ENCODE assay signal across 36 cellular contexts in the genomic region with DNA sequence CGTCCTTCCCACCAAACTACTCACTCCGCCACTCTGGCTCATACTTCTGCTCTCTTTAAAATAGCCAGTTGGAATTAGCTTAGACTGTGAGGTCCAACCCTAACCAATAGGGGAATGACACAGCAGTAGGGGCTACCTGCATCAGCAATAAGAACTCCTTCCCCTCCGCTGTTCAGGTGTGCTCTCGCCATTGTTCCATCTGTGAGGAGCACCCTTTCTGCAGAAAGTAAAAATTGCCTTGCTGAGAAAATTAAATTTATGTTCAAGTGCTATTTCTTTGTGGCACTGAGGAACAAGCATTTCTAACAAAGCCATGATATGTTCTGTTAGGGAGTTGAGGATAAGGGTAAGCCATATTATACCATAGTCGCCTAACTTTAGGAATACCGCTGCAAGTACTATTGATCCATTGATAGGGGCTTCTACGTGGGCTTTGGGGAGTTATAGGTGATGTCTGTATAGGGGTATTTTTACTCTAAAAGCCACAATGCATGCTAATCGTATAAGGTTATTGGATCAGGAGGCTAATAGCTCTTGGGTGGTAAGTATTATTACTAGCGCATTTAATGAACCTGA.
"Had no signal": no experiment of that assay in that cellular context is flagged by ENCODE, and none has a peak within 500 bp of the region (broad histone marks: within the 10 kb centered on the region; RNA-seq: fewer than 3 reads in every experiment).

No MANE protein-coding gene starts in this region.

- H3K27me3 Mint-ChIP-seq: activated B cell treated with CpG ODN at 0.5 μM for 24 hours; activated CD4-positive, alpha-beta memory T cell treated with anti-CD3 and anti-CD28 coated beads for 36 hours; activated CD4-positive, alpha-beta T cell treated with anti-CD3 and anti-CD28 coated beads, Interleukin-2, amount 10 ng/mL, durations not matched to agents 24 days and 14 days; activated CD8-positive, alpha-beta T cell treated with anti-CD3 and anti-CD28 coated beads for 36 hours; activated naive CD8-positive, alpha-beta T cell treated with anti-CD3 and anti-CD28 coated beads for 36 hours; activated T-helper 17 cell treated with anti-CD3 and anti-CD28 coated beads, Interleukin-2, amount 50 U/mL, for 72 hours had no signal

- H3K4me1 ChIP-seq: adrenal gland, body of pancreas, breast epithelium had no signal

- FAIRE-seq: astrocyte, TTC549 had no signal

- H3K9me3 ChIP-seq: adrenal gland had no signal

- H3K27ac Mint-ChIP-seq: activated B cell treated with CpG ODN at 0.5 μM for 24 hours; activated CD4-positive, alpha-beta memory T cell treated with anti-CD3 and anti-CD28 coated beads for 36 hours; activated CD4-positive, alpha-beta T cell treated with anti-CD3 and anti-CD28 coated beads, Interleukin-2, amount 10 ng/mL, durations not matched to agents 24 days and 14 days; activated CD8-positive, alpha-beta T cell treated with anti-CD3 and anti-CD28 coated beads for 36 hours; activated naive CD4-positive, alpha-beta T cell treated with anti-CD3 and anti-CD28 coated beads for 36 hours; activated naive CD4-positive, alpha-beta T cell treated with anti-CD3 and anti-CD28 coated beads, Interleukin-2, amount 50 U/mL, for 72 hours; activated naive CD8-positive, alpha-beta T cell treated with anti-CD3 and anti-CD28 coated beads for 36 hours; activated T-cell treated with anti-CD3 and anti-CD28 coated beads, Interleukin-2, amount 50 U/mL, for 72 hours; activated T-helper 1 cell treated with anti-CD3 and anti-CD28 coated beads, Interleukin-12 subunit alpha, Interleukin-12 subunit beta, Interleukin-2, Interleukin-4 antibody, amounts not matched to agents 30 ng/mL and 10 ng/mL and 1 ng/mL, durations not matched to agents 14 hours and 24 hours and 36 hours; activated T-helper 17 cell treated with anti-CD3 and anti-CD28 coated beads, Interleukin-2, amount 50 U/mL, for 72 hours; T-helper 1 cell treated with Interleukin-12 subunit alpha and Interleukin-12 subunit beta and Interleukin-4 antibody, amounts not matched to agents 30 μg/mL and 1 μg/mL, for 36 hours; T-helper 2 cell treated with Interferon-gamma antibody and Interleukin-4, amounts not matched to agents 5 μg/mL and 100 μg/mL, for 36 hours had no signal

- H3K4me3 ChIP-seq: adrenal gland, body of pancreas, breast epithelium had no signal

- ATAC-seq: activated CD8-positive, alpha-beta T cell treated with anti-CD3 and anti-CD28 coated beads for 36 hours; activated naive CD4-positive, alpha-beta T cell treated with anti-CD3 and anti-CD28 coated beads, Interleukin-2, amount 50 U/mL, for 72 hours; activated T-cell treated with anti-CD3 and anti-CD28 coated beads, Interleukin-2, amount 50 U/mL, for 4 hours; activated T-cell treated with anti-CD3 and anti-CD28 coated beads, Interleukin-2, amount 50 U/mL, for 72 hours; activated T-helper 17 cell treated with anti-CD3 and anti-CD28 coated beads, Interleukin-2, amount 50 U/mL, for 72 hours; body of pancreas had no signal

- H3K27ac ChIP-seq: adrenal gland, body of pancreas, brain microvascular endothelial cell, breast epithelium, VCaP had no signal

- H3K27me3 ChIP-seq: adrenal gland, body of pancreas, brain microvascular endothelial cell, breast epithelium had no signal

- DNase-seq: activated B cell treated with CpG ODN at 0.5 μM for 24 hours; activated CD4-positive, alpha-beta memory T cell treated with anti-CD3 and anti-CD28 coated beads for 36 hours; activated CD4-positive, alpha-beta T cell treated with anti-CD3 and anti-CD28 coated beads for 4 hours; activated CD4-positive, alpha-beta T cell treated with anti-CD3 and anti-CD28 coated beads, Interleukin-2, amount 10 ng/mL, durations not matched to agents 24 days and 14 days; activated CD4-positive, alpha-beta T cell treated with anti-CD3 and anti-CD28 coated beads, Interleukin-2, amount 50 U/mL, for 1 hour; activated CD4-positive, alpha-beta T cell treated with anti-CD3 and anti-CD28 coated beads, Interleukin-2, amount 50 U/mL, for 4 hours; activated CD4-positive, CD25-positive, alpha-beta regulatory T cell treated with anti-CD3 and anti-CD28 coated beads, Interleukin-2, amount 50 U/mL, for 72 hours; activated CD8-positive, alpha-beta memory T cell treated with anti-CD3 and anti-CD28 coated beads, Interleukin-2, amount 50 U/mL, for 4 hours; activated CD8-positive, alpha-beta T cell treated with anti-CD3 and anti-CD28 coated beads for 36 hours; activated effector memory CD4-positive, alpha-beta T cell treated with anti-CD3 and anti-CD28 coated beads, Interleukin-2, amount 50 U/mL, for 16 hours; activated gamma-delta T cell treated with Interleukin-2 at 50 U/mL for 16 hours; activated naive CD4-positive, alpha-beta T cell; activated naive CD4-positive, alpha-beta T cell treated with anti-CD3 and anti-CD28 coated beads for 36 hours; activated naive CD4-positive, alpha-beta T cell treated with anti-CD3 and anti-CD28 coated beads, Interleukin-2, amount 50 U/mL, for 16 hours; activated naive CD8-positive, alpha-beta T cell treated with anti-CD3 and anti-CD28 coated beads for 36 hours; activated T-cell treated with anti-CD3 and anti-CD28 coated beads for 4 hours; activated T-cell treated with anti-CD3 and anti-CD28 coated beads, Interleukin-2, amount 50 U/mL, for 1 hour; activated T-cell treated with anti-CD3 and anti-CD28 coated beads, Interleukin-2, amount 50 U/mL, for 4 hours; activated T-cell treated with anti-CD3 and anti-CD28 coated beads, Interleukin-2, amount 50 U/mL, for 72 hours; adrenal gland; amniotic stem cell; aorta; body of pancreas; brain microvascular endothelial cell; central memory CD4-positive, alpha-beta T cell; T-helper 2 cell; T-helper 9 cell had no signal

- H3K4me3 Mint-ChIP-seq: activated B cell treated with CpG ODN at 0.5 μM for 24 hours; activated CD4-positive, alpha-beta memory T cell treated with anti-CD3 and anti-CD28 coated beads for 36 hours; activated CD4-positive, alpha-beta T cell treated with anti-CD3 and anti-CD28 coated beads, Interleukin-2, amount 10 ng/mL, durations not matched to agents 24 days and 14 days; activated CD8-positive, alpha-beta T cell treated with anti-CD3 and anti-CD28 coated beads for 36 hours; activated naive CD4-positive, alpha-beta T cell treated with anti-CD3 and anti-CD28 coated beads for 36 hours; activated naive CD8-positive, alpha-beta T cell treated with anti-CD3 and anti-CD28 coated beads for 36 hours; activated T-cell treated with anti-CD3 and anti-CD28 coated beads, Interleukin-2, amount 50 U/mL, for 4 hours; activated T-cell treated with anti-CD3 and anti-CD28 coated beads, Interleukin-2, amount 50 U/mL, for 72 hours; activated T-helper 1 cell treated with anti-CD3 and anti-CD28 coated beads, Interleukin-12 subunit alpha, Interleukin-12 subunit beta, Interleukin-2, Interleukin-4 antibody, amounts not matched to agents 30 ng/mL and 10 ng/mL and 1 ng/mL, durations not matched to agents 14 hours and 24 hours and 36 hours; activated T-helper 17 cell treated with anti-CD3 and anti-CD28 coated beads, Interleukin-2, amount 50 U/mL, for 72 hours; T-helper 1 cell treated with Interleukin-12 subunit alpha and Interleukin-12 subunit beta and Interleukin-4 antibody, amounts not matched to agents 30 μg/mL and 1 μg/mL, for 36 hours; T-helper 2 cell treated with Interferon-gamma antibody and Interleukin-4, amounts not matched to agents 5 μg/mL and 100 μg/mL, for 36 hours had no signal

- H3K36me3 ChIP-seq: adrenal gland, brain microvascular endothelial cell, breast epithelium had no signal

- H3K4me1 Mint-ChIP-seq: activated B cell treated with CpG ODN at 0.5 μM for 24 hours; activated CD4-positive, alpha-beta T cell treated with anti-CD3 and anti-CD28 coated beads, Interleukin-2, amount 10 ng/mL, durations not matched to agents 24 days and 14 days; activated naive CD8-positive, alpha-beta T cell treated with anti-CD3 and anti-CD28 coated beads for 36 hours; activated T-helper 17 cell treated with anti-CD3 and anti-CD28 coated beads, Interleukin-2, amount 50 U/mL, for 72 hours had no signal

- H3K36me3 Mint-ChIP-seq: activated CD4-positive, alpha-beta memory T cell treated with anti-CD3 and anti-CD28 coated beads for 36 hours; activated naive CD8-positive, alpha-beta T cell treated with anti-CD3 and anti-CD28 coated beads for 36 hours had no signal
